In genomic region chr1:218284917-218285635, GRCh38 we compare ENCODE assay signal across 1 cellular context.
TF ChIP-seq lines count a peak whose summit lies in the region.

Gene RRP15, plus strand, starts transcription at chr1:218285293. Its CDS starts 24 bp downstream, at chr1:218285317.

TF ChIP-seq in K562, 482 proteins besides CTCF, POLR2A, EP300 and RAD21 (continued from another document and continues in another):
- TF ChIP-seq NR4A1 (CRISPR knock-in tag; IDR thresholded peaks at IDR 0.05) (no peak), NR4A1 (tag; IDR thresholded peaks at IDR 0.05) (0 out of 2 replicates have a peak, but pooled peaks have one; percentile 26), HNRNPLL (IDR thresholded peaks at IDR 0.05; ENCODE audit: low read depth, low read length, poor library complexity, severe bottlenecking) (peak; percentile 75), ETV1 (tag; conservative IDR thresholded peaks at IDR 0.05; ENCODE audit: low read depth) (peak; percentile 88), SP1 (CRISPR knock-in tag; IDR thresholded peaks at IDR 0.05) (peak; percentile 95), KLF1 (tag; IDR thresholded peaks at IDR 0.05) (peak; percentile 97), ZNF395 (CRISPR knock-in tag; IDR thresholded peaks at IDR 0.05) (no peak), SUPT5H (IDR thresholded peaks at IDR 0.05) (peak; percentile 92), E4F1 (CRISPR knock-in tag; IDR thresholded peaks at IDR 0.05; ENCODE audit: borderline replicate concordance) (no peak), ATF3 (IDR thresholded peaks at IDR 0.05) (no peak), ATF3 (CRISPR knock-in tag; conservative IDR thresholded peaks at IDR 0.05) (0 out of 2 replicates have a peak, but pooled peaks have one; percentile 69), FOXP4 (CRISPR knock-in tag; IDR thresholded peaks at IDR 0.05; ENCODE audit: borderline replicate concordance) (no peak), MBD2 (IDR thresholded peaks at IDR 0.05; ENCODE audit: borderline replicate concordance, low read depth) (peak; percentile 74), GATAD2A (IDR thresholded peaks at IDR 0.05) (no peak; the same call in 1 of the 2 replicates), RBM39 (optimal IDR thresholded peaks at IDR 0.05; ENCODE audit: low read depth, low read length) (peak; percentile 92), L3MBTL2 (IDR thresholded peaks at IDR 0.05) (peak; percentile 72; the same call in 1 of the 2 replicates), BCLAF1 (IDR thresholded peaks at IDR 0.05; ENCODE audit: borderline replicate concordance in 1 of 2, control insufficient read depth in 1 of 2, low read depth in 2 of 2, low read length in 1 of 2) (peak in 1 of 2 experiments; percentile 82; a peak in 1 of 4 replicates), ZNF609 (CRISPR knock-in tag; IDR thresholded peaks at IDR 0.05; ENCODE audit: borderline replicate concordance) (0 out of 2 replicates have a peak, but pooled peaks have one; percentile 68), CGGBP1 (CRISPR knock-in tag; IDR thresholded peaks at IDR 0.05) (peak; percentile 53; the same call in 1 of the 2 replicates), MLLT1 (IDR thresholded peaks at IDR 0.05) (peak in 1 of 2 experiments; percentile 66; a peak in 1 of 4 replicates), NUFIP1 (IDR thresholded peaks at IDR 0.05; ENCODE audit: partially characterized antibody) (no peak), SETDB1 (IDR thresholded peaks at IDR 0.05; ENCODE audit: low read length) (no peak), TRIM25 (IDR thresholded peaks at IDR 0.05; ENCODE audit: borderline replicate concordance) (peak; percentile 41; the same call in 1 of the 2 replicates), FOXP1 (CRISPR knock-in tag; IDR thresholded peaks at IDR 0.05) (peak; percentile 86), THAP7 (CRISPR knock-in tag; IDR thresholded peaks at IDR 0.05) (no peak), FOXJ3 (CRISPR knock-in tag; IDR thresholded peaks at IDR 0.05) (no peak), ZBTB9 (CRISPR knock-in tag; IDR thresholded peaks at IDR 0.05) (no peak), ARNT (IDR thresholded peaks at IDR 0.05) (peak in 1 of 2 experiments; percentile 74; a peak in 3 of 4 replicates)
